ENCODE assay signal across 25 cellular contexts in the genomic region with DNA sequence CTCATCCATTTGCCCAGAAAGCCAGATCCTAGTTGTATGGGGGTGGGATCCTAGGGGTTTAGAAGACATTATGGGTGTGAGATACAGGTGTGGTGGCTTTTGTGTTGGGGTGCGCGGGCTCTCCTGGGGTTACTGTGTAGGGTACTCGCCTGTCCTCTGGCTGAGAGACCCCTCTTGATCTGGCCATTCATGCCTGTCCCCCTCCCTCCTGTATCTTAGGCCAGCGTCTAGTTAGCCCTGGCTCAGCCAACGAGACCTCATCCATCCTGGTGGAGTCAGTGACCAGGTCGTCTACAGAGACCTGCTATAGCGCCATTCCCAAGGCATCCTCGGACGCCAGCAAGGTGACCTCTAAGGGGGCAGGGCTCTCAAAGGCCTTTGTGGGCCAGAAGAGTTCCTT. TPM values are rescaled to one million over a fixed set of nuclear protein-coding genes. Genes with fewer than 3 reads are reported as not detected.
DNase-seq lines count a peak whose midpoint lies in the region; ATAC-seq, FAIRE-seq and TF ChIP-seq lines count a peak whose summit lies in the region.
"Had no signal": no experiment of that assay in that cellular context is flagged by ENCODE, and none has a peak within 500 bp of the region (broad histone marks: within the 10 kb centered on the region; RNA-seq: fewer than 3 reads in every experiment).

No MANE protein-coding gene starts in this region.

- no peak overlapping the region for H3K4me3 Mint-ChIP-seq in Caco-2 (ENCODE audit: unreplicated experiment)
- no peak overlapping the region for H3K4me3 Mint-ChIP-seq in nephron progenitor cell
- H3K4me3 Mint-ChIP-seq: CD14-positive monocyte; CD8-positive, alpha-beta T cell had no signal

- H3K4me1 Mint-ChIP-seq in Caco-2 (ENCODE audit: low read depth, unreplicated experiment) (peaks cover 44% of the 10 kb centered on the region), nephron progenitor cell (peaks cover 52% of the 10 kb centered on the region)
- H3K4me1 Mint-ChIP-seq: CD14-positive monocyte had no signal

- 85% methylated on average over 9 of the region's 9 CpGs for WGBS in esophagus muscularis mucosa
- WGBS in HepG2 (ENCODE audit: low lambda C conversion rate), result no CpG with 5 or more reads among the region's 9 CpGs
- 92 to 93% (median 93%) methylated on average over 9 of the region's 9 CpGs; no CpG with 5 or more reads in 1 of the 4 donors for WGBS in adrenal gland, 4 donors

- CTCF ChIA-PET in Caco-2 (lab: Charles Lee) (interaction anchor here (0.6 kb wide), 1 partner anchor 97 kb away, joined by 3 read pairs; no protein-coding TSS in a partner anchor), HepG2 (lab: Yijun Ruan, JAX; ENCODE audit: low intra/inter-chr PET ratio, low total read pairs) (no interaction called here)

- in situ Hi-C loops in HepG2 (cut with HindIII; ENCODE audit: extremely low pct_ligation_motif_present, low pct_unique_long_range_greater_than_20kb), result no loop called here

- no peak overlapping the region for H3K4me3 ChIP-seq in Caco-2 (ENCODE audit: low read depth, low read length)
- H3K4me3 ChIP-seq in esophagus muscularis mucosa, result no peak overlapping the region
- no peak overlapping the region for H3K4me3 ChIP-seq in HepG2 (replicated peaks in 1 of 3; ENCODE audit: insufficient read depth in 1 of 3, low read depth in 2 of 3, low read length in 3 of 3)
- H3K4me3 ChIP-seq in osteoblast (ENCODE audit: insufficient read depth, low read length), result no peak overlapping the region
- no peak overlapping the region for H3K4me3 ChIP-seq in adrenal gland
- H3K4me3 ChIP-seq: A549, BLaER1, GM23248, HAP-1 had no signal

- peaks cover 49% of the 10 kb centered on the region for H3K4me1 ChIP-seq in Caco-2
- H3K4me1 ChIP-seq in esophagus muscularis mucosa, result peaks cover 37 to 65% (median 49%) of the 10 kb centered on the region in 4 donors
- peaks cover 90% of the 10 kb centered on the region for H3K4me1 ChIP-seq in HepG2 (ENCODE audit: insufficient read depth, low read length)
- peaks cover 24% of the 10 kb centered on the region for H3K4me1 ChIP-seq in osteoblast (ENCODE audit: insufficient read depth, low read length)
- peaks cover 0 to 8% of the 10 kb centered on the region in 2 donors for H3K4me1 ChIP-seq in adrenal gland (replicated peaks in 1 of 2)
- H3K4me1 ChIP-seq: HAP-1 had no signal

- no TSS peak for BruUV-seq in Caco-2 (replicated peaks; lab: Mats Ljungman, UMichigan)
- BruUV-seq in HepG2 (replicated peaks; lab: Mats Ljungman, UMichigan), result no TSS peak

- no peak for TF ChIP-seq CTCF in Caco-2 (IDR thresholded peaks at IDR 0.05; ENCODE audit: insufficient read depth in 1 of 2, low read depth in 1 of 2, low read length in 1 of 2, severe bottlenecking in 1 of 2, unreplicated experiment in 1 of 2)
- TF ChIP-seq CTCF in esophagus muscularis mucosa (IDR thresholded peaks at IDR 0.05), result no peak
- no peak for TF ChIP-seq CTCF in HepG2 (CRISPR knock-in tag; IDR thresholded peaks at IDR 0.05)
- TF ChIP-seq CTCF in osteoblast (IDR thresholded peaks at IDR 0.05; ENCODE audit: extremely low read depth, low read depth, low read length), result no peak
- no peak for TF ChIP-seq CTCF in adrenal gland (IDR thresholded peaks at IDR 0.05)
- no peak for TF ChIP-seq CTCF in nephron progenitor cell (IDR thresholded peaks at IDR 0.05)

- no peak for ATAC-seq in HepG2
- ATAC-seq: A549; CD8-positive, alpha-beta T cell had no signal

- H3K27ac Mint-ChIP-seq in Caco-2 (ENCODE audit: unreplicated experiment) (peak overlapping the region; percentile 64), nephron progenitor cell (no peak overlapping the region)
- H3K27ac Mint-ChIP-seq: CD14-positive monocyte; CD8-positive, alpha-beta T cell had no signal

- intact Hi-C loops in Caco-2 (cut with micrococcal nuclease; ENCODE audit: unreplicated experiment) (loop anchor here (5.0 kb wide), 2 partner anchors 57 to 207 kb away; no protein-coding TSS in a partner anchor), esophagus muscularis mucosa (cut with DNase I) (no loop called here), HepG2 (cut with micrococcal nuclease; ENCODE audit: unreplicated experiment) (no loop called here), adrenal gland (cut with DNase I) (no loop called here)

- H3K9ac ChIP-seq in HepG2 (ENCODE audit: insufficient read depth, low read depth, low read length), result no peak overlapping the region
- H3K9ac ChIP-seq: BLaER1, GM23248 had no signal

- no peak for DNase-seq in Caco-2
- DNase-seq in esophagus muscularis mucosa (ENCODE audit: extremely low spot score), result no peak
- no peak for DNase-seq in HepG2 (ENCODE audit: low spot score)
- peak; percentile 30 for DNase-seq in osteoblast (ENCODE audit: insufficient read length, low spot score, missing footprints)
- DNase-seq in UCSD-AML1 (lab: John Stamatoyannopoulos, UW; ENCODE audit: unreplicated experiment), result no peak
- DNase-seq in adrenal gland, result no peak
- DNase-seq in nephron progenitor cell, result no peak
- DNase-seq in NCI-H2171 (lab: John Stamatoyannopoulos, UW), result no peak
- DNase-seq: CD8-positive, alpha-beta T cell; DMS 273 treated with DMSO at 0.1 percent for 48 hours; DMS53; DND-41; EL; GM23248; IMR-90 had no signal

- no peak overlapping the region for H2AFZ ChIP-seq in HepG2 (ENCODE audit: low read length)
- H2AFZ ChIP-seq in osteoblast (ENCODE audit: low read length), result no peak overlapping the region
- H2AFZ ChIP-seq: GM23248 had no signal

- TF ChIP-seq RAD21 in HepG2 (CRISPR knock-in tag; IDR thresholded peaks at IDR 0.05), result no peak

- TF ChIP-seq POLR2A in esophagus muscularis mucosa (IDR thresholded peaks at IDR 0.05; ENCODE audit: low read depth) (no peak), HepG2 (IDR thresholded peaks at IDR 0.05; ENCODE audit: insufficient read depth in 1 of 2, low read depth in 2 of 2, low read length in 2 of 2) (no peak), adrenal gland (IDR thresholded peaks at IDR 0.05) (no peak)

- H3K36me3 ChIP-seq in Caco-2 (ENCODE audit: control insufficient read depth, insufficient read depth, low read length), result peaks cover 9% of the 10 kb centered on the region
- H3K36me3 ChIP-seq in esophagus muscularis mucosa, result peaks cover 15 to 65% (median 48%) of the 10 kb centered on the region in 4 donors
- H3K36me3 ChIP-seq in HepG2 (replicated peaks in 1 of 2; ENCODE audit: control insufficient read depth in 1 of 2, insufficient read depth in 2 of 2, low read length in 2 of 2), result peaks cover 16 to 40% of the 10 kb centered on the region in 2 experiments
- H3K36me3 ChIP-seq in osteoblast (ENCODE audit: insufficient read depth, low read length), result peaks cover 59% of the 10 kb centered on the region
- H3K36me3 ChIP-seq in adrenal gland (replicated peaks in 1 of 2), result peaks cover 0 to 21% of the 10 kb centered on the region in 2 donors

- H3K27ac ChIP-seq in esophagus muscularis mucosa (replicated peaks in 1 of 4) (peak overlapping the region in 3 of 4 donors; percentile 39 to 82 (median 53)), HepG2 (ENCODE audit: extremely low read length, insufficient read depth, low read length) (peak overlapping the region; percentile 68), osteoblast (ENCODE audit: low read depth, low read length) (no peak overlapping the region), adrenal gland (no peak overlapping the region)
- H3K27ac ChIP-seq: 22Rv1, BLaER1, GM23248, HL-60 had no signal

- H3K36me3 Mint-ChIP-seq in Caco-2 (ENCODE audit: insufficient read depth, unreplicated experiment), result peaks cover 98% of the 10 kb centered on the region
- peaks cover 49% of the 10 kb centered on the region for H3K36me3 Mint-ChIP-seq in nephron progenitor cell (ENCODE audit: low read depth)

- H3K9me3 ChIP-seq in Caco-2, result no peaks in the 10 kb centered on the region
- no peaks in the 10 kb centered on the region for H3K9me3 ChIP-seq in esophagus muscularis mucosa
- H3K9me3 ChIP-seq in HepG2 (ENCODE audit: low read length), result no peaks in the 10 kb centered on the region
- no peaks in the 10 kb centered on the region for H3K9me3 ChIP-seq in osteoblast (ENCODE audit: low read depth, low read length)
- no peaks in the 10 kb centered on the region for H3K9me3 ChIP-seq in adrenal gland (replicated peaks in 1 of 3)
- H3K9me3 ChIP-seq: A549, BLaER1, HAP-1 had no signal

- H3K9me3 Mint-ChIP-seq in Caco-2 (ENCODE audit: unreplicated experiment) (no peaks in the 10 kb centered on the region), nephron progenitor cell (no peaks in the 10 kb centered on the region)
- H3K9me3 Mint-ChIP-seq: CD14-positive monocyte; CD8-positive, alpha-beta T cell had no signal

- TF ChIP-seq EP300 in esophagus muscularis mucosa (IDR thresholded peaks at IDR 0.05) (no peak), HepG2 (IDR thresholded peaks at IDR 0.05; ENCODE audit: low read depth in 2 of 2, low read length in 2 of 2) (no peak), HepG2 (CRISPR knock-in tag; IDR thresholded peaks at IDR 0.05; ENCODE audit: borderline replicate concordance) (no peak)

- H3K27me3 ChIP-seq in Caco-2 (replicated peaks; ENCODE audit: control insufficient read depth, insufficient read depth, low read length) (no peaks in the 10 kb centered on the region), esophagus muscularis mucosa (no peaks in the 10 kb centered on the region), HepG2 (ENCODE audit: control insufficient read depth in 1 of 2, insufficient read depth in 2 of 2, low read length in 2 of 2) (no peaks in the 10 kb centered on the region), osteoblast (ENCODE audit: insufficient read depth, low read length) (no peaks in the 10 kb centered on the region), adrenal gland (no peaks in the 10 kb centered on the region)
- H3K27me3 ChIP-seq: BLaER1 had no signal

- FAIRE-seq in HepG2 (lab: Jason Lieb, UNC), result no peak
- FAIRE-seq: A549, GM12891 had no signal

- POLR2A ChIA-PET in Caco-2 (lab: Charles Lee), result no interaction called here
- POLR2A ChIA-PET in HepG2 (lab: Yijun Ruan, JAX), result no interaction called here

- no peaks in the 10 kb centered on the region for H3K79me2 ChIP-seq in HepG2 (ENCODE audit: insufficient read depth, low read length)
- no peaks in the 10 kb centered on the region for H3K79me2 ChIP-seq in osteoblast (ENCODE audit: insufficient read depth, low read length)

- H4K20me1 ChIP-seq in HepG2 (ENCODE audit: insufficient read depth, low read length) (no peaks in the 10 kb centered on the region; the same call in 1 of the 2 replicates), osteoblast (ENCODE audit: insufficient read depth, low read length) (peaks cover 21% of the 10 kb centered on the region)
- H4K20me1 ChIP-seq: BLaER1 had no signal

- H3K4me2 ChIP-seq in HepG2 (ENCODE audit: low read depth, low read length) (no peak overlapping the region), osteoblast (ENCODE audit: insufficient read depth, low read length) (no peak overlapping the region)
- H3K4me2 ChIP-seq: A549, BLaER1 had no signal

- no peaks in the 10 kb centered on the region for H3K27me3 Mint-ChIP-seq in Caco-2 (ENCODE audit: insufficient read depth, unreplicated experiment)
- H3K27me3 Mint-ChIP-seq in nephron progenitor cell (ENCODE audit: low read depth, poor library complexity), result peaks cover 8% of the 10 kb centered on the region

RNA-seq across cellular contexts. Expression of a gene that starts 41.4 kb away (rescaled TPM):
- total RNA-seq in Caco-2 (2022) (0.27 TPM in 1 of 2 replicates, not detected in the other), esophagus muscularis mucosa (1 to 10 TPM in 2 of 4 donors, under 1 TPM in 1, not detected in 1; 0.80 to 2.9 (median 2.2) TPM), HepG2 (2016; rRNA removed; fragmentation: Illumina TruSeq; extraction: Trizol) (0.55 and 0.86 TPM in 2 replicates), osteoblast (not detected in 2 replicates), adrenal gland (10 to 100 TPM; 42.9 to 83.9 (median 58.4) TPM)
- 0.30 TPM in 1 of 2 replicates, not detected in the other for total RNA-seq in HepG2 (2016; cell fraction: cytosol; rRNA removed; fragmentation: Illumina TruSeq; extraction: Trizol; ENCODE audit: low read depth)
- total RNA-seq in HepG2 (2016; cell fraction: insoluble cytoplasmic fraction; rRNA removed; fragmentation: Illumina TruSeq; extraction: Trizol), result 0.61 and 0.73 TPM in 2 replicates
- 0.53 and 1.1 TPM in 2 replicates for total RNA-seq in HepG2 (2016; cell fraction: membrane; rRNA removed; fragmentation: Illumina TruSeq; extraction: Trizol)
- total RNA-seq in HepG2 (2016; cell fraction: nucleus; rRNA removed; fragmentation: Illumina TruSeq; extraction: Trizol), result 0.22 TPM in 1 of 2 replicates, not detected in the other
- polyA plus RNA-seq in HepG2 (2011; rRNA removed) (1.0 and 1.7 TPM in 2 replicates), adrenal gland (10 to 100 TPM; 29.2 to 57.6 (median 46.3) TPM)
- polyA plus RNA-seq in HepG2 (2011; cell fraction: cytosol; rRNA removed), result 1.0 and 1.3 TPM in 2 replicates
- polyA plus RNA-seq in HepG2 (2011; cell fraction: nucleus; rRNA removed), result 0.43 and 0.51 TPM in 2 replicates
- 0.33 and 2.5 TPM in 2 replicates for polyA plus RNA-seq in HepG2 (2012)
- polyA plus RNA-seq in HepG2 (2016; cell fraction: cytosol; fragmentation: Illumina TruSeq; extraction: Trizol; ENCODE audit: low read depth), result 0.27 and 0.35 TPM in 2 replicates
- polyA plus RNA-seq in HepG2 (2016; cell fraction: insoluble cytoplasmic fraction; fragmentation: Illumina TruSeq; extraction: Trizol; ENCODE audit: low read depth), result 0.44 and 0.59 TPM in 2 replicates
- polyA plus RNA-seq in HepG2 (2016; cell fraction: membrane; fragmentation: Illumina TruSeq; extraction: Trizol; ENCODE audit: low read depth), result 0.34 and 0.37 TPM in 2 replicates
- 0.55 TPM in 1 of 2 replicates, not detected in the other for polyA plus RNA-seq in HepG2 (2016; cell fraction: nucleus; fragmentation: Illumina TruSeq; extraction: Trizol; ENCODE audit: insufficient read depth, low read depth)
- 0.14 and 1.8 TPM in 2 replicates for polyA minus RNA-seq in HepG2 (2011; rRNA and poly(A)+ RNA removed; ENCODE audit: low replicate concordance)
- 0.88 TPM in 1 of 2 replicates, not detected in the other for polyA minus RNA-seq in HepG2 (2011; cell fraction: cytosol; rRNA and poly(A)+ RNA removed)
- polyA minus RNA-seq in HepG2 (2011; cell fraction: nucleus; rRNA and poly(A)+ RNA removed), result 0.77 and 0.87 TPM in 2 replicates
- total RNA-seq: CD8-positive, alpha-beta T cell; G401; GM23248; H4; HT1080; IMR-90 had no signal
- polyA plus RNA-seq: CD14-positive monocyte, GM23248, IMR-90 had no signal

Comparison
In these comparisons a context has a peak if more than half of its experiments do, and no peak if none do; other contexts are left out.
1. H3K27ac ChIP-seq: peak in esophagus muscularis mucosa (3 of 4) and HepG2 (single experiment); none in osteoblast (single experiment) and adrenal gland (0 of 5).
2. RNA of a gene that starts 41.4 kb away (total RNA-seq): 42.9 to 83.9 TPM in adrenal gland; 0.80 to 2.9 TPM in esophagus muscularis mucosa, 0.22 to 1.1 TPM in HepG2, 0.27 TPM in Caco-2 and not detected in osteoblast; every median in the first group is over 10 times any median in the second.